28 cellular contexts compared by ENCODE assay signal in genomic region chr10:47111329-47111862, GRCh38.
A peak's percentile ranks its signal among the peaks of the same experiment; 100 is the strongest.
DNase-seq lines count a peak whose midpoint lies in the region; ATAC-seq, FAIRE-seq and TF ChIP-seq lines count a peak whose summit lies in the region.
"Had no signal": no experiment of that assay in that cellular context is flagged by ENCODE, and none has a peak within 500 bp of the region (broad histone marks: within the 10 kb centered on the region; RNA-seq: fewer than 3 reads in every experiment).

No MANE protein-coding gene starts in this region.

- H3K79me2 ChIP-seq in DND-41 (ENCODE audit: insufficient read depth, low read length) (no peaks in the 10 kb centered on the region), Loucy (ENCODE audit: insufficient read depth, low read length) (no peaks in the 10 kb centered on the region), H1 (ENCODE audit: control insufficient read depth in 1 of 2, insufficient read depth in 2 of 2, low read length in 2 of 2) (no peaks in the 10 kb centered on the region; a peak in 1 of 4 replicates)

- no peak overlapping the region for H2BK5ac ChIP-seq in H1 (ENCODE audit: low read depth, low read length)

- no peak overlapping the region for H3K23ac ChIP-seq in H1 (ENCODE audit: insufficient read length)

- H3K27ac ChIP-seq in DND-41 (ENCODE audit: low read length) (no peak overlapping the region), H1 (ENCODE audit: low read depth, low read length) (no peak overlapping the region)
- H3K27ac ChIP-seq: KMS-11, tibial artery had no signal

- no peak overlapping the region for H4K8ac ChIP-seq in H1 (ENCODE audit: extremely low read depth, insufficient read depth, low read length)

- no peak overlapping the region for H2BK15ac ChIP-seq in H1 (ENCODE audit: low read length)

- no peak overlapping the region for H2BK120ac ChIP-seq in H1 (replicated peaks; ENCODE audit: low read depth, low read length)

- no peaks in the 10 kb centered on the region for H3F3A ChIP-seq in Loucy (ENCODE audit: low read depth)

- H2AFZ ChIP-seq in DND-41 (ENCODE audit: low read depth, low read length), result no peak overlapping the region
- peak overlapping the region; percentile 53; the same call in 1 of the 2 replicates for H2AFZ ChIP-seq in Loucy (ENCODE audit: low read length)
- no peak overlapping the region for H2AFZ ChIP-seq in H1 (ENCODE audit: low read length)

- H3K56ac ChIP-seq in H1 (replicated peaks; ENCODE audit: insufficient read length, low read depth, low read length), result no peak overlapping the region

- H4K20me1 ChIP-seq in DND-41 (ENCODE audit: insufficient read depth, low read length), result no peaks in the 10 kb centered on the region
- H4K20me1 ChIP-seq in Loucy (ENCODE audit: insufficient read depth, low read length, poor library complexity, severe bottlenecking), result no peaks in the 10 kb centered on the region
- no peaks in the 10 kb centered on the region for H4K20me1 ChIP-seq in H1 (replicated peaks in 1 of 2; ENCODE audit: control insufficient read depth in 1 of 2, insufficient read depth in 2 of 2, low read length in 2 of 2)

- H4K5ac ChIP-seq in H1 (ENCODE audit: insufficient read length, low read depth, low read length), result no peak overlapping the region

- DNase-seq in DND-41 (no peak), H1 (ENCODE audit: low read depth in 1 of 2, low spot score in 2 of 2) (peak in 1 of 2 experiments; percentile 48), mesenteric fat pad (ENCODE audit: low spot score) (peak; percentile 57), NCI-H69 (lab: John Stamatoyannopoulos, UW) (no peak), NCI-H2171 (lab: John Stamatoyannopoulos, UW) (no peak)
- DNase-seq: activated CD4-positive, alpha-beta T cell treated with anti-CD3 and anti-CD28 coated beads, Interleukin-2, amount 10 ng/mL, durations not matched to agents 24 days and 14 days; effector CD4-positive, alpha-beta T cell; glutamatergic neuron; HFFc6; kidney; left ventricle myocardium superior; midbrain; naive thymus-derived CD4-positive, alpha-beta T cell; NCI-H1436; NCI-H2081 treated with DMSO at 0.1 percent for 48 hours; NCI-H345; NCI-H748 treated with DMSO at 0.1 percent for 48 hours; stimulated activated CD4-positive, alpha-beta T cell treated with anti-CD3 and anti-CD28 coated beads, Interleukin-15, amount 100 ng/mL, for 24 hours; stimulated activated CD4-positive, alpha-beta T cell treated with anti-CD3 and anti-CD28 coated beads, Interleukin-4, amount 100 ng/mL, for 4 hours; SW 1271; T-helper 9 cell; tibial artery had no signal

- H3K27me3 ChIP-seq in DND-41 (ENCODE audit: insufficient read depth, low read length, poor library complexity) (no peaks in the 10 kb centered on the region), Loucy (ENCODE audit: insufficient read depth, low read length, poor library complexity, severe bottlenecking) (no peaks in the 10 kb centered on the region), H1 (replicated peaks in 1 of 4; ENCODE audit: control insufficient read depth in 3 of 4, extremely low read depth in 1 of 4, insufficient read depth in 3 of 4, low read length in 3 of 4) (no peaks in the 10 kb centered on the region)
- H3K27me3 ChIP-seq: tibial artery had no signal

- ATAC-seq in DND-41 (ENCODE audit: insufficient read depth, low read depth) (no peak), HG03196 (IDR thresholded peaks at IDR 0.05; ENCODE audit: unreplicated experiment) (no peak)
- ATAC-seq: activated naive CD4-positive, alpha-beta T cell treated with anti-CD3 and anti-CD28 coated beads, Interleukin-2, amount 50 U/mL, for 72 hours; left ventricle myocardium superior; naive thymus-derived CD4-positive, alpha-beta T cell had no signal

- H3K9ac ChIP-seq in DND-41 (ENCODE audit: low read depth, low read length), result no peak overlapping the region
- H3K9ac ChIP-seq in Loucy (ENCODE audit: low read depth, low read length, poor library complexity, severe bottlenecking), result peak overlapping the region; percentile 27
- H3K9ac ChIP-seq in H1 (replicated peaks in 1 of 4; ENCODE audit: extremely low read depth in 1 of 4, low read depth in 3 of 4, low read length in 3 of 4), result no peak overlapping the region
- H3K9ac ChIP-seq: KMS-11 had no signal

- POLR2A ChIA-PET in H1 (lab: Charles Lee; ENCODE audit: partially characterized antibody), result no interaction called here

- TF ChIP-seq RAD21 in H1 (IDR thresholded peaks at IDR 0.05 in 1 of 2, conservative IDR thresholded peaks at IDR 0.05 in 1 of 2; ENCODE audit: low read depth in 2 of 2, low read length in 2 of 2), result peak; percentile 54 to 64

- TF ChIP-seq POLR2A in H1 (IDR thresholded peaks at IDR 0.05; ENCODE audit: control extremely low read depth in 1 of 2, low read depth in 2 of 2, low read length in 2 of 2), result no peak

- H3K4ac ChIP-seq in H1 (replicated peaks; ENCODE audit: insufficient read length, low read depth, low read length), result no peak overlapping the region

- H2AK5ac ChIP-seq in H1 (ENCODE audit: low read depth, low read length), result no peak overlapping the region

- no peak overlapping the region for H2BK20ac ChIP-seq in H1 (ENCODE audit: low read length)

- peaks cover 11% of the 10 kb centered on the region for H3K4me1 ChIP-seq in DND-41 (ENCODE audit: insufficient read depth, low read length)
- peaks cover 58% of the 10 kb centered on the region for H3K4me1 ChIP-seq in Loucy (ENCODE audit: insufficient read depth, low read length, poor library complexity, severe bottlenecking)
- no peaks in the 10 kb centered on the region for H3K4me1 ChIP-seq in H1 (replicated peaks in 1 of 4; ENCODE audit: control insufficient read depth in 3 of 4, insufficient read depth in 4 of 4, low read length in 3 of 4)

- CTCF ChIA-PET in H1 (lab: Charles Lee; ENCODE audit: partially characterized antibody), result interaction anchor here (0.9 to 1.7 kb wide), 5 partner anchors 16 to 195 kb away, joined by 3 to 5 read pairs (median 3); no protein-coding TSS in a partner anchor

- H3K4me3 ChIP-seq in DND-41 (ENCODE audit: low read depth in 1 of 2, low read length in 2 of 2) (no peak overlapping the region), Loucy (ENCODE audit: low read length, poor library complexity, severe bottlenecking) (peak overlapping the region; percentile 34), H1 (ENCODE audit: extremely low read depth in 1 of 4, insufficient read depth in 2 of 4, low read depth in 3 of 4, low read length in 4 of 4) (no peak overlapping the region)
- H3K4me3 ChIP-seq: tibial artery had no signal

- no peak overlapping the region for H4K91ac ChIP-seq in H1 (replicated peaks; ENCODE audit: insufficient read length, low read length)

- H3K4me2 ChIP-seq in DND-41 (ENCODE audit: insufficient read depth, low read length) (no peak overlapping the region), Loucy (ENCODE audit: low read depth, low read length, poor library complexity, severe bottlenecking) (peak overlapping the region; percentile 65), H1 (ENCODE audit: insufficient read depth in 1 of 2, low read depth in 2 of 2, low read length in 2 of 2) (no peak overlapping the region)
- H3K4me2 ChIP-seq: KMS-11 had no signal

- H3K9me3 ChIP-seq in DND-41 (ENCODE audit: insufficient read depth, low read length, severe bottlenecking) (no peaks in the 10 kb centered on the region), Loucy (ENCODE audit: insufficient read depth, low read depth, low read length) (no peaks in the 10 kb centered on the region), H1 (ENCODE audit: insufficient read depth in 2 of 2, low read depth in 1 of 2, low read length in 1 of 2) (no peaks in the 10 kb centered on the region)
- H3K9me3 ChIP-seq: tibial artery had no signal

- H3K79me1 ChIP-seq in H1 (ENCODE audit: low read depth, low read length), result no peaks in the 10 kb centered on the region

- H3K23me2 ChIP-seq in H1 (ENCODE audit: low read depth, low read length), result no peaks in the 10 kb centered on the region

- WGBS in H1 (ENCODE audit: extremely low coverage in 1 of 2, insufficient coverage in 1 of 2, insufficient read length in 1 of 2, insufficient replicate concordance in 2 of 2, low coverage in 1 of 2, low lambda C conversion rate in 2 of 2, missing lambda C conversion rate in 1 of 2), 2 experiments, result 76% methylated on average over 5 of the region's 5 CpGs; no CpG with 5 or more reads in 1 of the 2 experiments

- no peak for TF ChIP-seq EP300 in H1 (IDR thresholded peaks at IDR 0.05; ENCODE audit: borderline replicate concordance in 1 of 2, low read depth in 2 of 2, low read length in 2 of 2)

- H3K18ac ChIP-seq in H1 (ENCODE audit: extremely low read depth, low read length), result no peak overlapping the region

- H3K36me3 ChIP-seq in DND-41 (ENCODE audit: insufficient read depth, low read length) (no peaks in the 10 kb centered on the region), Loucy (ENCODE audit: insufficient read depth, low read length) (no peaks in the 10 kb centered on the region), H1 (ENCODE audit: control insufficient read depth in 2 of 4, insufficient read depth in 4 of 4, low read length in 3 of 4) (no peaks in the 10 kb centered on the region)
- H3K36me3 ChIP-seq: tibial artery had no signal

- H3K9me2 ChIP-seq in Loucy (replicated peaks; ENCODE audit: low read depth, low read length), result no peaks in the 10 kb centered on the region

- no peak overlapping the region for H3K14ac ChIP-seq in H1 (ENCODE audit: insufficient read length)

- TF ChIP-seq CTCF in DND-41 (IDR thresholded peaks at IDR 0.05; ENCODE audit: borderline replicate concordance, extremely low read depth, low read length, poor library complexity, severe bottlenecking), result peak; percentile 12
- peak; percentile 72 for TF ChIP-seq CTCF in Loucy (conservative IDR thresholded peaks at IDR 0.05; ENCODE audit: low read length)
- TF ChIP-seq CTCF in H1 (IDR thresholded peaks at IDR 0.05; ENCODE audit: control extremely low read depth in 1 of 3, insufficient read depth in 1 of 3, low read depth in 1 of 3, low read length in 3 of 3), result peak; percentile 66 to 71 (median 67)

- H2BK12ac ChIP-seq in H1 (ENCODE audit: low read depth, low read length), result no peak overlapping the region; the same call in 1 of the 2 replicates

- no peak for FAIRE-seq in H1 (lab: Jason Lieb, UNC)
- FAIRE-seq: bronchial epithelial cell, G401.6, kidney had no signal

Comparison
In these comparisons a context has a peak if more than half of its experiments do, and no peak if none do; other contexts are left out.
1. CTCF ChIP-seq: peak in every context shown above with its lines; median percentile 72 in Loucy; 67 in H1; 12 in DND-41.